Comparison of ENCODE assay signal across 25 cellular contexts in the genomic region with DNA sequence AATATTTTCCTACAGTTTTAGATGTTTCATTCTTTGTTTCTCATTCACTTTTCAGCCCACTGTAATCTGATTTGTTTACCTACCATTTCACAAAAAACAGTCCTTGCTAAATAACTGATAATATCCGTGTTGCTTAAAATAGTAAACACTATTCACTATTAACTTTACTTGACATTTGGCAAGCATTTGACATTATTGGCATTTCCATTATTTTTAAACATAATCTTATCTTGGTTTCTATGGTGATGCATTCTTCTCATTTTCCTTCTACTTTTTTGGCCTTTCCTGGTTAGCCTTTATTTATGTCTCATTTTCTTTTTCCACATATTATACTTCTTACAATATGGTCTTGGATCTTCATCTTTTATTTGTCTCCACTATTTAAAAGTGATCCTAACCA.
"Had no signal": no experiment of that assay in that cellular context is flagged by ENCODE, and none has a peak within 500 bp of the region (broad histone marks: within the 10 kb centered on the region; RNA-seq: fewer than 3 reads in every experiment).

No MANE protein-coding gene starts in this region.

- DNase-seq: colonic mucosa; dermis blood vessel endothelial cell; effector memory CD8-positive, alpha-beta T cell; foreskin fibroblast; gastrocnemius medialis; head of caudate nucleus; left ventricle myocardium superior; lower lobe of right lung; naive B cell; right cardiac atrium; sigmoid colon; stimulated activated CD4-positive, alpha-beta T cell treated with anti-CD3 and anti-CD28 coated beads, Interleukin-2, amount 100 ng/mL, for 24 hours; stimulated activated CD4-positive, alpha-beta T cell treated with anti-CD3 and anti-CD28 coated beads, Interleukin-4, amount 100 ng/mL, for 24 hours; stimulated activated naive CD4-positive, alpha-beta T cell treated with Interleukin-2 at 50 U/mL for 16 hours; stomach; tibial artery had no signal

- H2AFZ ChIP-seq: parathyroid adenoma had no signal

- H3K27ac ChIP-seq: colonic mucosa, gastrocnemius medialis, lower lobe of right lung, neutrophil, parathyroid adenoma, prostate gland, sigmoid colon, stomach, tibial artery had no signal

- H3K9ac ChIP-seq: parathyroid adenoma had no signal

- H3K36me3 ChIP-seq: colonic mucosa, gastrocnemius medialis, lower lobe of right lung, neutrophil, prostate gland, sigmoid colon, stomach, tibial artery had no signal

- H3K9me3 ChIP-seq: colonic mucosa, gastrocnemius medialis, neutrophil, prostate gland, stomach, tibial artery had no signal

- H3K4me1 Mint-ChIP-seq: naive B cell; neural crest cell; stimulated activated effector memory CD8-positive, alpha-beta T cell treated with anti-CD3 and anti-CD28 coated beads, Interleukin-12 subunit alpha, Interleukin-12 subunit beta, amount 100 ng/mL, for 72 hours had no signal

- H3K4me3 Mint-ChIP-seq: effector memory CD8-positive, alpha-beta T cell; naive B cell; natural killer cell treated with Interleukin-12 subunit alpha and Interleukin-12 subunit beta and Interleukin-15 and Interleukin-18, amount 100 ng/mL, for 72 hours; neural crest cell; stimulated activated effector memory CD8-positive, alpha-beta T cell treated with anti-CD3 and anti-CD28 coated beads, Interleukin-12 subunit alpha, Interleukin-12 subunit beta, amount 100 ng/mL, for 72 hours; type B pancreatic cell had no signal

- H3K27me3 Mint-ChIP-seq: effector memory CD8-positive, alpha-beta T cell; naive B cell; natural killer cell treated with Interleukin-12 subunit alpha and Interleukin-12 subunit beta and Interleukin-15 and Interleukin-18, amount 100 ng/mL, for 72 hours; type B pancreatic cell had no signal

- H3K4me1 ChIP-seq: colonic mucosa, gastrocnemius medialis, lower lobe of right lung, parathyroid adenoma, prostate gland, sigmoid colon had no signal

- H3K27me3 ChIP-seq: colonic mucosa, gastrocnemius medialis, neutrophil, sigmoid colon, stomach, tibial artery had no signal

- H3K4me3 ChIP-seq: colonic mucosa, gastrocnemius medialis, lower lobe of right lung, prostate gland, sigmoid colon, stomach, tibial artery had no signal

- H3K27ac Mint-ChIP-seq: effector memory CD8-positive, alpha-beta T cell; naive B cell; natural killer cell treated with Interleukin-12 subunit alpha and Interleukin-12 subunit beta and Interleukin-15 and Interleukin-18, amount 100 ng/mL, for 72 hours; stimulated activated effector memory CD8-positive, alpha-beta T cell treated with anti-CD3 and anti-CD28 coated beads, Interleukin-12 subunit alpha, Interleukin-12 subunit beta, amount 100 ng/mL, for 72 hours; type B pancreatic cell had no signal

- FAIRE-seq: endometrium, keratinocyte had no signal

- H3K36me3 Mint-ChIP-seq: naive B cell; stimulated activated effector memory CD8-positive, alpha-beta T cell treated with anti-CD3 and anti-CD28 coated beads, Interleukin-12 subunit alpha, Interleukin-12 subunit beta, amount 100 ng/mL, for 72 hours; type B pancreatic cell had no signal

- H3K79me2 ChIP-seq: parathyroid adenoma had no signal

- ATAC-seq: effector memory CD8-positive, alpha-beta T cell; gastrocnemius medialis; left ventricle myocardium superior; lower lobe of right lung; natural killer cell treated with Interleukin-12 subunit alpha and Interleukin-12 subunit beta and Interleukin-15 and Interleukin-18, amount 100 ng/mL, for 72 hours; stimulated activated effector memory CD8-positive, alpha-beta T cell treated with anti-CD3 and anti-CD28 coated beads, Interleukin-12 subunit alpha, Interleukin-12 subunit beta, amount 100 ng/mL, for 72 hours had no signal
